In genomic region chr3:154252759-154253638, GRCh38 we compare ENCODE assay signal across 1 cellular context.
TF ChIP-seq lines count a peak whose summit lies in the region.

No MANE protein-coding gene starts in this region.

TF ChIP-seq in HepG2, 621 proteins besides CTCF, POLR2A, EP300 and RAD21 (continued from another document and continues in another):
- TF ChIP-seq ZNF318 (CRISPR knock-in tag; IDR thresholded peaks at IDR 0.05) (no peak), ZNF660 (CRISPR knock-in tag; IDR thresholded peaks at IDR 0.05; ENCODE audit: borderline replicate concordance, low read depth) (no peak), POLR2AphosphoS5 (IDR thresholded peaks at IDR 0.05; ENCODE audit: low read depth, low read length) (no peak), ZNF761 (CRISPR knock-in tag; conservative IDR thresholded peaks at IDR 0.05) (no peak), NFKB2 (CRISPR knock-in tag; IDR thresholded peaks at IDR 0.05; ENCODE audit: borderline replicate concordance) (peak; percentile 52; the same call in 1 of the 2 replicates), ZNF777 (CRISPR knock-in tag; IDR thresholded peaks at IDR 0.05) (no peak), TARDBP (CRISPR knock-in tag; IDR thresholded peaks at IDR 0.05) (peak; percentile 29; the same call in 1 of the 2 replicates), NCOA2 (CRISPR knock-in tag; IDR thresholded peaks at IDR 0.05) (no peak), SRSF1 (optimal IDR thresholded peaks at IDR 0.05; ENCODE audit: low read depth, low read length) (no peak), ZNF10 (CRISPR knock-in tag; IDR thresholded peaks at IDR 0.05; ENCODE audit: borderline replicate concordance, low read depth) (no peak), HMGXB4 (CRISPR knock-in tag; IDR thresholded peaks at IDR 0.05; ENCODE audit: borderline replicate concordance in 1 of 2, low read depth in 1 of 2) (peak; percentile 48 to 61; a peak in 1 of 4 replicates), CCDC6 (CRISPR knock-in tag; IDR thresholded peaks at IDR 0.05) (no peak), ZNF484 (CRISPR knock-in tag; IDR thresholded peaks at IDR 0.05; ENCODE audit: borderline replicate concordance, low read depth) (no peak), HINFP (CRISPR knock-in tag; IDR thresholded peaks at IDR 0.05; ENCODE audit: low read depth) (no peak), RFXANK (CRISPR knock-in tag; IDR thresholded peaks at IDR 0.05) (no peak), PRDM4 (CRISPR knock-in tag; IDR thresholded peaks at IDR 0.05; ENCODE audit: borderline replicate concordance) (no peak), ZNF781 (CRISPR knock-in tag; IDR thresholded peaks at IDR 0.05; ENCODE audit: borderline replicate concordance, not compliant biosample characterization) (peak; percentile 37), ZNF44 (CRISPR knock-in tag; IDR thresholded peaks at IDR 0.05) (no peak), POLR2G (IDR thresholded peaks at IDR 0.05; ENCODE audit: low read depth, low read length) (no peak), MBNL3 (CRISPR knock-in tag; conservative IDR thresholded peaks at IDR 0.05) (no peak), STAG1 (CRISPR knock-in tag; IDR thresholded peaks at IDR 0.05) (peak; percentile 99), NR2C2 (CRISPR knock-in tag; IDR thresholded peaks at IDR 0.05; ENCODE audit: borderline replicate concordance) (no peak), ZNF235 (CRISPR knock-in tag; IDR thresholded peaks at IDR 0.05; ENCODE audit: borderline replicate concordance) (no peak), ZGPAT (CRISPR knock-in tag; IDR thresholded peaks at IDR 0.05) (peak; percentile 45; the same call in 1 of the 2 replicates), CREBL2 (CRISPR knock-in tag; IDR thresholded peaks at IDR 0.05; ENCODE audit: borderline replicate concordance) (no peak), ZNF772 (CRISPR knock-in tag; IDR thresholded peaks at IDR 0.05) (0 out of 2 replicates have a peak, but pooled peaks have one; percentile 49), ZNF704 (CRISPR knock-in tag; IDR thresholded peaks at IDR 0.05; ENCODE audit: borderline replicate concordance) (no peak), ZFP37 (CRISPR knock-in tag; IDR thresholded peaks at IDR 0.05; ENCODE audit: borderline replicate concordance) (no peak), KLF13 (CRISPR knock-in tag; IDR thresholded peaks at IDR 0.05) (no peak), ZNF331 (CRISPR knock-in tag; IDR thresholded peaks at IDR 0.05) (0 out of 2 replicates have a peak, but pooled peaks have one; percentile 26), KLF11 (CRISPR knock-in tag; IDR thresholded peaks at IDR 0.05) (0 out of 2 replicates have a peak, but pooled peaks have one; percentile 27), GLMP (CRISPR knock-in tag; IDR thresholded peaks at IDR 0.05; ENCODE audit: borderline replicate concordance) (no peak), ZNF580 (CRISPR knock-in tag; IDR thresholded peaks at IDR 0.05; ENCODE audit: borderline replicate concordance, low read depth) (peak; percentile 79; the same call in 1 of the 2 replicates), DMAP1 (CRISPR knock-in tag; IDR thresholded peaks at IDR 0.05) (no peak), HBP1 (CRISPR knock-in tag; IDR thresholded peaks at IDR 0.05; ENCODE audit: low read depth) (no peak)
